ENCODE assay signal across 1 cellular context in the genomic region with DNA sequence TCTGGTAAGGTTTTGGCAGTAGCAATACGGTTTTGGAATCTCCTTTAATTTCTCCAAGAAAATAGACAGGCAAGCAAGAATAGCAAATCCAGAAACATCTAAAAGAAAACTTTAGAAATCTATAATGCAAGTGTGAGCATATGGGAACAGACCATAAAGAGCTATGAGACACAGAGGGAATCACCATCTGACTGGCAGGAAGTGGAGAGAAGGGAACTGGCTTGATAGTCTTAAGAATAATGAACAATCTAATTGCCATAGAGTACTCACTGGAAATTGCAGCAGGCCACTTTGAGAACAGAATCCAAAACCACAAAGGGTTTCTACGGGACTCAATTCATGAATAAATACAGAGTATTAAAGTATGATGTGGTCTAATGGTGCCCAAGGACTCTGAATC.
TF ChIP-seq lines count a peak whose summit lies in the region.

No MANE protein-coding gene starts in this region.

TF ChIP-seq in GM23338, 12 proteins besides CTCF, POLR2A, EP300 and RAD21:
- TF ChIP-seq, protein P1, sequence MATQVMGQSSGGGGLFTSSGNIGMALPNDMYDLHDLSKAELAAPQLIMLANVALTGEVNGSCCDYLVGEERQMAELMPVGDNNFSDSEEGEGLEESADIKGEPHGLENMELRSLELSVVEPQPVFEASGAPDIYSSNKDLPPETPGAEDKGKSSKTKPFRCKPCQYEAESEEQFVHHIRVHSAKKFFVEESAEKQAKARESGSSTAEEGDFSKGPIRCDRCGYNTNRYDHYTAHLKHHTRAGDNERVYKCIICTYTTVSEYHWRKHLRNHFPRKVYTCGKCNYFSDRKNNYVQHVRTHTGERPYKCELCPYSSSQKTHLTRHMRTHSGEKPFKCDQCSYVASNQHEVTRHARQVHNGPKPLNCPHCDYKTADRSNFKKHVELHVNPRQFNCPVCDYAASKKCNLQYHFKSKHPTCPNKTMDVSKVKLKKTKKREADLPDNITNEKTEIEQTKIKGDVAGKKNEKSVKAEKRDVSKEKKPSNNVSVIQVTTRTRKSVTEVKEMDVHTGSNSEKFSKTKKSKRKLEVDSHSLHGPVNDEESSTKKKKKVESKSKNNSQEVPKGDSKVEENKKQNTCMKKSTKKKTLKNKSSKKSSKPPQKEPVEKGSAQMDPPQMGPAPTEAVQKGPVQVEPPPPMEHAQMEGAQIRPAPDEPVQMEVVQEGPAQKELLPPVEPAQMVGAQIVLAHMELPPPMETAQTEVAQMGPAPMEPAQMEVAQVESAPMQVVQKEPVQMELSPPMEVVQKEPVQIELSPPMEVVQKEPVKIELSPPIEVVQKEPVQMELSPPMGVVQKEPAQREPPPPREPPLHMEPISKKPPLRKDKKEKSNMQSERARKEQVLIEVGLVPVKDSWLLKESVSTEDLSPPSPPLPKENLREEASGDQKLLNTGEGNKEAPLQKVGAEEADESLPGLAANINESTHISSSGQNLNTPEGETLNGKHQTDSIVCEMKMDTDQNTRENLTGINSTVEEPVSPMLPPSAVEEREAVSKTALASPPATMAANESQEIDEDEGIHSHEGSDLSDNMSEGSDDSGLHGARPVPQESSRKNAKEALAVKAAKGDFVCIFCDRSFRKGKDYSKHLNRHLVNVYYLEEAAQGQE (IDR thresholded peaks at IDR 0.05; ENCODE audit: unreplicated experiment), result no peak
- no peak for TF ChIP-seq ZNF114 (CRISPR knock-in tag; IDR thresholded peaks at IDR 0.05)
- no peak for TF ChIP-seq POLR2AphosphoS5 (IDR thresholded peaks at IDR 0.05; ENCODE audit: low read depth)
- TF ChIP-seq, protein P2, sequence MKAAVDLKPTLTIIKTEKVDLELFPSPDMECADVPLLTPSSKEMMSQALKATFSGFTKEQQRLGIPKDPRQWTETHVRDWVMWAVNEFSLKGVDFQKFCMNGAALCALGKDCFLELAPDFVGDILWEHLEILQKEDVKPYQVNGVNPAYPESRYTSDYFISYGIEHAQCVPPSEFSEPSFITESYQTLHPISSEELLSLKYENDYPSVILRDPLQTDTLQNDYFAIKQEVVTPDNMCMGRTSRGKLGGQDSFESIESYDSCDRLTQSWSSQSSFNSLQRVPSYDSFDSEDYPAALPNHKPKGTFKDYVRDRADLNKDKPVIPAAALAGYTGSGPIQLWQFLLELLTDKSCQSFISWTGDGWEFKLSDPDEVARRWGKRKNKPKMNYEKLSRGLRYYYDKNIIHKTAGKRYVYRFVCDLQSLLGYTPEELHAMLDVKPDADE (IDR thresholded peaks at IDR 0.05), result no peak
